26 cellular contexts compared by ENCODE assay signal in the genomic region with DNA sequence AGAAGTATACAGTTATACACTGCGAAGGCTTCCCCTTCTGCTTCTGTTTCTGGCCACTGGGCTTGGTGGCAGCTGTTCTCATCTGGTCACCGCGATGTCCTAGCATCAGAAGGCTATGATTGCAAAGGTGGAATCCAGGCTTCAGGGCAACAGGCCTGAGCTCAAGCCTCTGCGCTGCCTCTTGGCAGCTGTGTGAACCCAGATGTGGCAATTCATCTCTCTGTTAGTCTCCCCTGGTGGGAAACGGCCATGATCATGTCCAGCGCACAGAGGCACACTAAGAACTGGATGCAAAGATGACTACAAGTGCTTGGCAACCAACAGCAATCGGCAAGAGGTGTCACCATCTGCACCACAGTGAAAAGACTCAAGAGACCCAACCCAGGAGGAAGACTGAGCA.
"Had no signal": no experiment of that assay in that cellular context is flagged by ENCODE, and none has a peak within 500 bp of the region (broad histone marks: within the 10 kb centered on the region; RNA-seq: fewer than 3 reads in every experiment).

No MANE protein-coding gene starts in this region.

- H3K36me3 Mint-ChIP-seq: naive thymus-derived CD4-positive, alpha-beta T cell; type B pancreatic cell had no signal

- H3K27me3 ChIP-seq: esophagus muscularis mucosa, foreskin keratinocyte, gastroesophageal sphincter, heart left ventricle, neural progenitor cell, right lobe of liver, testis had no signal

- DNase-seq: caudate nucleus; cerebellar nuclear complex; effector memory CD4-positive, alpha-beta T cell; foreskin keratinocyte; heart left ventricle; hippocampal formation; immature natural killer cell; mammary epithelial cell; mesendoderm; midbrain; naive thymus-derived CD4-positive, alpha-beta T cell; right lobe of liver; small intestine; stimulated activated CD4-positive, alpha-beta T cell treated with anti-CD3 and anti-CD28 coated beads, Interleukin-15, amount 100 ng/mL, for 24 hours; stimulated activated CD4-positive, alpha-beta T cell treated with anti-CD3 and anti-CD28 coated beads, Interleukin-2, amount 100 ng/mL, for 48 hours; stimulated activated naive B cell treated with anti-CD40 and anti-IgM and Interleukin-4, amounts not matched to agents 10 μg/mL and 1 μg/mL and 100 μg/mL, for 72 hours; substantia nigra; testis; tibial artery had no signal

- H3K4me3 Mint-ChIP-seq: dendritic cell treated with granulocyte-macrophage colony-stimulating factor and Interleukin-4, amounts not matched to agents 40 ng/mL and 50 ng/mL, for 4 days; immature natural killer cell; naive thymus-derived CD4-positive, alpha-beta T cell; nephron; neural progenitor cell; stimulated activated naive B cell treated with anti-CD40 and anti-IgM and Interleukin-4, amounts not matched to agents 10 μg/mL and 1 μg/mL and 100 μg/mL, for 72 hours; type B pancreatic cell had no signal

- H3K4me3 ChIP-seq: esophagus muscularis mucosa, gastroesophageal sphincter, heart left ventricle, neural progenitor cell, psoas muscle, right lobe of liver, testis, tibial artery had no signal

- H3K27ac ChIP-seq: esophagus muscularis mucosa, foreskin keratinocyte, gastroesophageal sphincter, heart left ventricle, neural progenitor cell, psoas muscle, right lobe of liver, testis, tibial artery had no signal

- H3K4me1 ChIP-seq: esophagus muscularis mucosa, foreskin keratinocyte, gastroesophageal sphincter, heart left ventricle, psoas muscle, right lobe of liver, tibial artery had no signal

- ATAC-seq: foreskin keratinocyte; gastroesophageal sphincter; heart left ventricle; naive thymus-derived CD4-positive, alpha-beta T cell; right lobe of liver; stimulated activated naive B cell treated with anti-CD40 and anti-IgM and Interleukin-4, amounts not matched to agents 10 μg/mL and 1 μg/mL and 100 μg/mL, for 72 hours had no signal

- H3K36me3 ChIP-seq: esophagus muscularis mucosa, gastroesophageal sphincter, neural progenitor cell, tibial artery had no signal

- H3K27me3 Mint-ChIP-seq: dendritic cell treated with granulocyte-macrophage colony-stimulating factor and Interleukin-4, amounts not matched to agents 40 ng/mL and 50 ng/mL, for 4 days had no signal

- H3K27ac Mint-ChIP-seq: dendritic cell treated with granulocyte-macrophage colony-stimulating factor and Interleukin-4, amounts not matched to agents 40 ng/mL and 50 ng/mL, for 4 days; immature natural killer cell; naive thymus-derived CD4-positive, alpha-beta T cell; nephron; neural progenitor cell; stimulated activated naive B cell treated with anti-CD40 and anti-IgM and Interleukin-4, amounts not matched to agents 10 μg/mL and 1 μg/mL and 100 μg/mL, for 72 hours; type B pancreatic cell had no signal

- H3K4me1 Mint-ChIP-seq: immature natural killer cell; naive thymus-derived CD4-positive, alpha-beta T cell; nephron had no signal

- H3K9me3 ChIP-seq: esophagus muscularis mucosa, gastroesophageal sphincter, heart left ventricle, psoas muscle, right lobe of liver, testis, tibial artery had no signal

- H3K9me3 Mint-ChIP-seq: dendritic cell treated with granulocyte-macrophage colony-stimulating factor and Interleukin-4, amounts not matched to agents 40 ng/mL and 50 ng/mL, for 4 days; immature natural killer cell; nephron; neural progenitor cell had no signal
